Comparison of ENCODE assay signal across 12 cellular contexts in the genomic region with DNA sequence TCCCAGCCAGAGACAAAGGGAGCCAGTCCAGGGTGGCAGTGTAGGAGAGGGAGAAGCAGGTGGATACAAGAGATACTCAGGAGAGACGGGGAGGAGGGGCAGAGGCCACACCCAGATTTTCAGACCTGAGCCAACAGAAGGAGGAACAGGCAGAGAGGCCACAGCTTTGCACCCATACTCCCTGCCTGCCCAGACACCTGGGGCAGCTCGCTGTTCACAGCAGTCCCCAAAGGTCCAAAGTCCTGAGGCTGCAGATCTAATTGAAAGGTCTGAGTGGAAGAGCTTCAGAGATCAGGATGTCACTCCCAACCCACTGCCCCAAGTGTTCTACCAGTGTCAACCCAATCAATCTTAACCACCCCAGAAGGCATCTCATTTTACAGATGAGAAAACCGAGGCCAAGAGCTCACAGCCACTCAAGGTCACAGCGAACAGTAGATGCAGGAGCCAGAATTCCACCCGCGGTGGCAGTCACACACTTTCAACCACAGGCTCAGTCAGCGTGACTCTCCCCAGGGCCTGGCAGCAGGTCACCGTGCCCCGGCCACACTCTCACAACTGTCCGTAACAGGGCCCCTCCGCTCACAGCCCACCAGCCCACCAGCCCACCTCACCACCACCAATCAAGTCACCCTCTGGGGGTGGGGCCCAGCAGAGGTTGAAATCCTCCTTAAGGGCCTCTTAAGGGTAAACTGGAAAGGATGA. TPM values are rescaled to one million over a fixed set of nuclear protein-coding genes. Genes with fewer than 3 reads are reported as not detected.
DNase-seq lines count a peak whose midpoint lies in the region; ATAC-seq, FAIRE-seq and TF ChIP-seq lines count a peak whose summit lies in the region.
"Had no signal": no experiment of that assay in that cellular context is flagged by ENCODE, and none has a peak within 500 bp of the region (broad histone marks: within the 10 kb centered on the region; RNA-seq: fewer than 3 reads in every experiment).

No MANE protein-coding gene starts in this region.

- H3K27ac Mint-ChIP-seq in CD8-positive, alpha-beta T cell, result peak overlapping the region; percentile 97

- H3K27ac ChIP-seq in CD8-positive, alpha-beta T cell (ENCODE audit: low read depth, low read length), result peak overlapping the region; percentile 42
- H3K27ac ChIP-seq in coronary artery, result peak overlapping the region; percentile 92 to 93
- H3K27ac ChIP-seq: cardiac muscle cell, thyroid gland had no signal

- H3K27me3 Mint-ChIP-seq in CD8-positive, alpha-beta T cell (ENCODE audit: low read depth), result no peaks in the 10 kb centered on the region

- H3K36me3 ChIP-seq in CD8-positive, alpha-beta T cell (ENCODE audit: insufficient read depth, low read length), result no peaks in the 10 kb centered on the region
- H3K36me3 ChIP-seq: cardiac muscle cell, thyroid gland had no signal

- FAIRE-seq in D721Med (lab: Jason Lieb, UNC), result no peak

- H3K9me3 ChIP-seq in CD8-positive, alpha-beta T cell (ENCODE audit: low read length), result no peaks in the 10 kb centered on the region
- H3K9me3 ChIP-seq: thyroid gland had no signal

- CTCF ChIA-PET in CD8-positive, alpha-beta T cell (lab: Charles Lee), result interaction anchor here (0.9 to 1.5 kb wide), 5 partner anchors 13 to 35 kb away, joined by 3 to 4 read pairs (median 3); no protein-coding TSS in a partner anchor

- H3K4me3 ChIP-seq in CD8-positive, alpha-beta T cell (ENCODE audit: low read depth, low read length), result peak overlapping the region; percentile 26
- peak overlapping the region; percentile 57 for H3K4me3 ChIP-seq in coronary artery
- H3K4me3 ChIP-seq: cardiac muscle cell, thyroid gland had no signal

- H3K4me3 Mint-ChIP-seq in CD8-positive, alpha-beta T cell, result peak overlapping the region; percentile 71

- no peaks in the 10 kb centered on the region for H3K9me3 Mint-ChIP-seq in CD8-positive, alpha-beta T cell

- intact Hi-C loops in CD8-positive, alpha-beta T cell (cut with DNase I, micrococcal nuclease), result loop anchor here in 1 of 2 experiments (2.0 kb wide), 1 partner anchor 33 kb away; a partner anchor contains a TSS
- intact Hi-C loops in posterior vena cava (cut with DNase I), result loop anchor here in 1 of 2 donors (10.0 kb wide), 1 partner anchor 99 kb away; no protein-coding TSS in a partner anchor

- H3K4me1 ChIP-seq in CD8-positive, alpha-beta T cell (ENCODE audit: insufficient read depth, low read length), result peaks cover 97% of the 10 kb centered on the region

- POLR2A ChIA-PET in CD8-positive, alpha-beta T cell (lab: Charles Lee), result interaction anchor here (0.9 to 1.9 kb wide), 5 partner anchors 10 to 24 kb away, joined by 3 to 5 read pairs (median 4); no protein-coding TSS in a partner anchor

- H3K4me1 Mint-ChIP-seq in CD8-positive, alpha-beta T cell (ENCODE audit: low read depth), result peaks cover 90% of the 10 kb centered on the region

- ATAC-seq in CD8-positive, alpha-beta T cell, result peak; percentile 19
- no peak for ATAC-seq in HG03196 (IDR thresholded peaks at IDR 0.05; ENCODE audit: unreplicated experiment)
- ATAC-seq: right cardiac atrium had no signal

- DNase-seq in CD8-positive, alpha-beta T cell, result no peak
- DNase-seq in NCI-H510A treated with DMSO at 0.1 percent for 48 hours (lab: John Stamatoyannopoulos, UW) (peak; percentile 71), coronary artery (ENCODE audit: low spot score) (no peak), posterior vena cava (ENCODE audit: low spot score) (peak; percentile 75), D721Med (ENCODE audit: insufficient read length, low spot score) (no peak), DMS114 treated with DMSO at 0.1 percent for 48 hours (lab: John Stamatoyannopoulos, UW; ENCODE audit: unreplicated experiment) (no peak), SIG-M5 (lab: John Stamatoyannopoulos, UW) (no peak)
- DNase-seq: hippocampal formation, thyroid gland had no signal

- peaks cover 35% of the 10 kb centered on the region for H3K36me3 Mint-ChIP-seq in CD8-positive, alpha-beta T cell

- H3K27me3 ChIP-seq in CD8-positive, alpha-beta T cell (ENCODE audit: insufficient read depth, low read length), result no peaks in the 10 kb centered on the region
- H3K27me3 ChIP-seq: cardiac muscle cell, thyroid gland had no signal

- no peak for TF ChIP-seq CTCF in CD8-positive, alpha-beta T cell (IDR thresholded peaks at IDR 0.05)
- TF ChIP-seq CTCF in coronary artery (IDR thresholded peaks at IDR 0.05) (no peak), D721Med (IDR thresholded peaks at IDR 0.05; ENCODE audit: insufficient read depth, missing control alignments) (no peak)

RNA-seq across cellular contexts. Expression of a gene that starts 33.4 kb away (rescaled TPM):
- 100 to 1,000 TPM; 153 to 161 TPM for total RNA-seq in CD8-positive, alpha-beta T cell
- total RNA-seq in posterior vena cava, result 100 to 1,000 TPM; 665 to 826 TPM

Comparison
In these comparisons a context has a peak if more than half of its experiments do, and no peak if none do; other contexts are left out.
1. DNase-seq: peak in NCI-H510A treated with DMSO at 0.1 percent for 48 hours (single experiment) and posterior vena cava (single experiment); none in CD8-positive, alpha-beta T cell (0 of 7), coronary artery (single experiment), D721Med (single experiment), DMS114 treated with DMSO at 0.1 percent for 48 hours (single experiment) and SIG-M5 (single experiment).
2. RNA of a gene that starts 33.4 kb away (total RNA-seq): 665 to 826 TPM in posterior vena cava; 153 to 161 TPM in CD8-positive, alpha-beta T cell; every median in the first group is over 4 times any median in the second.